ENCODE assay signal across 8 cellular contexts in the genomic region with DNA sequence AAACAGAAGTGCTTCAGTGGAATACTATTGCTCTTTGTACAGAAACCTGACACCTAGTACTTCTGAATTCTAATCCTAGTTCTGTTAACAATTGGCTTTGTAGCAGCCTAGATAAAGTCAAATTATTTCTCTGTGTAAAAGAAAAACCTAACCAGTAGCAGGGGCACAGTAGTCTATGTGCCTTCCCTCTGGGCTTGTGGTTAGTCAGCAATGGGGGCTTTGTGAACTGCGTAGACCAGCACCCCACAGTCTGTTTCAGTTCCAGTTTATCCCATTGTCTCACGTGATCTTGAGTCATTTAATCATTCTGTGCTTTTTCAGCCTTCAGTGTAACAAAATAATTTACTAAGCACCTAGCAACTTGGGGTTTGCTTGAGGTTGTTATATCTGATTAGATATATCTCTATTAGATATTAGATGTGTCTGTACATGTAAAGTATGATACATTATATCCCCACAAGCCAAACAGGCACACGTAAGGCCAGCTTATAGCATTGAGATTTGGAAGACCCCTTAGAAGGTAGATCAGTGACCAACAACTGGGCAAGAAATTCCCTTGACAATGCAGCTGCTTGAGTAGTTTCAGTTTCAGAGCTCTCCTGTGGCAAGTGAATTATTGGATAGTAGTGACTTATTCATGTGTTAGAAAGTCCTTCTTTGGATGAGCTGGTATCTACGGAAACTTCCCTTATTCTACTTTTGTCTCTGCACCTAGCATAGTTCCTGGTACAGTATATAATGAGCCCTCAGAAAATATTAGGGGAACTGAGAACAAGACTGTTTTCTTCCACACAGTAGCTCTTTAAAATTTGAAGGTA. TPM values are rescaled to one million over a fixed set of nuclear protein-coding genes. Genes with fewer than 3 reads are reported as not detected.
DNase-seq lines count a peak whose midpoint lies in the region; ATAC-seq, FAIRE-seq and TF ChIP-seq lines count a peak whose summit lies in the region.

No MANE protein-coding gene starts in this region.

- peaks cover 5% of the 10 kb centered on the region for H3K9me3 Mint-ChIP-seq in astrocyte (ENCODE audit: unreplicated experiment)
- no peaks in the 10 kb centered on the region for H3K9me3 Mint-ChIP-seq in glutamatergic neuron (ENCODE audit: unreplicated experiment)

- no peak overlapping the region for H3K9ac ChIP-seq in astrocyte (ENCODE audit: low read length)

- H3K4me1 ChIP-seq in astrocyte (ENCODE audit: insufficient read depth, low read length) = no peaks in the 10 kb centered on the region

- ATAC-seq in GM19438 (IDR thresholded peaks at IDR 0.05; ENCODE audit: low read depth, unreplicated experiment) (peak; percentile 37), HG03342 (IDR thresholded peaks at IDR 0.05; ENCODE audit: unreplicated experiment) (peak; percentile 48)

- peak; percentile 67 for DNase-seq in COLO829 (ENCODE audit: low spot score)
- no peak for DNase-seq in astrocyte (ENCODE audit: low read depth)
- no peak for DNase-seq in NK-92 (lab: John Stamatoyannopoulos, UW; ENCODE audit: unreplicated experiment)
- DNase-seq in glutamatergic neuron = no peak
- DNase-seq in C1 segment of cervical spinal cord (lab: John Stamatoyannopoulos, UW) = no peak
- DNase-seq in cerebellum (ENCODE audit: low spot score) = no peak

- peak overlapping the region; percentile 37 for H3K4me3 Mint-ChIP-seq in astrocyte (ENCODE audit: unreplicated experiment)
- H3K4me3 Mint-ChIP-seq in glutamatergic neuron (ENCODE audit: unreplicated experiment) = no peak overlapping the region

- H3K4me3 ChIP-seq in astrocyte (ENCODE audit: insufficient read depth, low read depth, low read length) = no peak overlapping the region

- FAIRE-seq in astrocyte (lab: Jason Lieb, UNC) = no peak

- H3K27ac ChIP-seq in astrocyte (ENCODE audit: low read depth, low read length) = no peak overlapping the region

- peaks cover 12% of the 10 kb centered on the region for H3K4me1 Mint-ChIP-seq in astrocyte (ENCODE audit: low read depth, unreplicated experiment)
- H3K4me1 Mint-ChIP-seq in glutamatergic neuron (ENCODE audit: low read depth, unreplicated experiment) = no peaks in the 10 kb centered on the region

- no peaks in the 10 kb centered on the region for H3K9me3 ChIP-seq in astrocyte (ENCODE audit: insufficient read depth, low read depth, low read length)

- TF ChIP-seq CTCF in astrocyte (IDR thresholded peaks at IDR 0.05; ENCODE audit: insufficient read depth, low read depth, low read length) (no peak), glutamatergic neuron (IDR thresholded peaks at IDR 0.05; ENCODE audit: partially characterized antibody, unreplicated experiment) (no peak)

- H3K27ac Mint-ChIP-seq in astrocyte (ENCODE audit: unreplicated experiment) (peak overlapping the region; percentile 20), glutamatergic neuron (ENCODE audit: unreplicated experiment) (no peak overlapping the region)

- no peak overlapping the region for H2AFZ ChIP-seq in astrocyte (ENCODE audit: low read depth, low read length)

- H4K20me1 ChIP-seq in astrocyte (ENCODE audit: insufficient read depth, low read length) = no peaks in the 10 kb centered on the region

- H3K79me2 ChIP-seq in astrocyte (ENCODE audit: insufficient read depth, low read length) = no peaks in the 10 kb centered on the region

- H3K27me3 ChIP-seq in astrocyte (ENCODE audit: insufficient read depth, low read length) = no peaks in the 10 kb centered on the region

- H3K27me3 Mint-ChIP-seq in astrocyte (ENCODE audit: low read depth, unreplicated experiment) (peaks cover 2% of the 10 kb centered on the region), glutamatergic neuron (ENCODE audit: unreplicated experiment) (no peaks in the 10 kb centered on the region)

- H3K4me2 ChIP-seq in astrocyte (ENCODE audit: low read length) = no peak overlapping the region

- H3K36me3 Mint-ChIP-seq in astrocyte (ENCODE audit: low read depth, unreplicated experiment) (peaks cover 2% of the 10 kb centered on the region), glutamatergic neuron (ENCODE audit: unreplicated experiment) (peaks cover 3% of the 10 kb centered on the region)

- H3K36me3 ChIP-seq in astrocyte (ENCODE audit: insufficient read depth, low read length) = no peaks in the 10 kb centered on the region

RNA-seq across cellular contexts. Expression of a gene that starts 27.9 kb away (rescaled TPM):
- total RNA-seq in astrocyte (not detected in 2 replicates), glutamatergic neuron (ENCODE audit: unreplicated experiment) (not detected), cerebellum (not detected)
